In the genomic region with DNA sequence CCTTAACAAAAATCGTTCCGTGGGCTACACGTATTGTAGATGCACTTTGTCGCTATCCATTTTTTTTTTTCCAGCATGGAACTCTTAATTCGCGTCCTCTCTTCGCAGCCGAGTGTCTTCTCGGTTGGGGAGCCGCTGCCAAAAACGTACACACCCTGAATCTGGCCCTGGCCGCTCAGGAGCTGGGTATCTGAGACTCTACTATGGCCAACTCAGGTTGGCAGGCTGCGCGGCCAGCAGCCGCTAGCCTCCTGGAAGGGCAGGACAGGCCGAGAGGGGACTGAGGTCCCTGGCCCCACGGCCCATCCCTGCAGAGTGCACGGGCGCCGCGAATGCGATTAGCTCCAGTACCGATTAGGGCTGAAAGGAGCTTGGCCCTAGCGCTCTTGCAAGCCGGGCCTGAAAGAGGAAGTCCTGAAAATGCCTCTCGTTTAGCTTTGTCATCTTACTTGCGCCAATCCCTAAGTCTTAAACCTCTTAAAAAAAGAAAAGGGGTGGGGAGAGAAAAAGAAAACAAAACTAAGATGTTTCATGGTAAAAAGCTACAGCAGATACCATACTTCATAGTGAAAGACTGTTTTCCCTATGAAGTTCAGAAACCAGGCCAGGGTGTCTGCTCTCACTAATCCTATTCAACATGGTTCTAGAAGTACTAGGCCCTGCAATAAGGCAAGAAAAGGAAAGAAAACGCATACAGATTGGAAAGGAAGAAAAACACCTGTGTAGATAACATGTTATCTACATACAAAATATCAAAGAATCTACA, we compare ENCODE assay signal across 9 cellular contexts.
A peak's percentile ranks its signal among the peaks of the same experiment; 100 is the strongest.
DNase-seq lines count a peak whose midpoint lies in the region; ATAC-seq and TF ChIP-seq lines count a peak whose summit lies in the region.
"Had no signal": no experiment of that assay in that cellular context is flagged by ENCODE, and none has a peak within 500 bp of the region (broad histone marks: within the 10 kb centered on the region; RNA-seq: fewer than 3 reads in every experiment).

No MANE protein-coding gene starts in this region.

- no peaks in the 10 kb centered on the region for H3K27me3 ChIP-seq in BLaER1 treated with 17β-estradiol and CSF1 and Interleukin-3, amounts not matched to agents 10 nM and 100 nM
- H3K27me3 ChIP-seq in layer of hippocampus (ENCODE audit: control insufficient read depth, insufficient read depth, low read length): no peaks in the 10 kb centered on the region

- H3K27ac ChIP-seq in BLaER1 treated with 17β-estradiol and CSF1 and Interleukin-3, amounts not matched to agents 10 nM and 100 nM: peak overlapping the region; percentile 62 to 88 (median 79); a peak in 21 of 22 replicates
- H3K27ac ChIP-seq in VCaP (peak overlapping the region; percentile 94), caudate nucleus (ENCODE audit: low read depth, low read length) (peak overlapping the region; percentile 76), layer of hippocampus (ENCODE audit: low read depth, low read length) (peak overlapping the region; percentile 80)
- H3K27ac ChIP-seq: KMS-11 had no signal

- peak overlapping the region; percentile 75 to 89 (median 84) for H3K9ac ChIP-seq in BLaER1 treated with 17β-estradiol and CSF1 and Interleukin-3, amounts not matched to agents 10 nM and 100 nM
- H3K9ac ChIP-seq: KMS-11 had no signal

- TF ChIP-seq CTCF in VCaP (conservative IDR thresholded peaks at IDR 0.05): no peak

- peaks cover 0 to under 1% (median 0%) of the 10 kb centered on the region in 11 experiments; a peak in 1 of 22 replicates for H3K36me3 ChIP-seq in BLaER1 treated with 17β-estradiol and CSF1 and Interleukin-3, amounts not matched to agents 10 nM and 100 nM

- peaks cover 0 to 12% (median 0%) of the 10 kb centered on the region in 11 experiments; a peak in 8 of 22 replicates for H4K20me1 ChIP-seq in BLaER1 treated with 17β-estradiol and CSF1 and Interleukin-3, amounts not matched to agents 10 nM and 100 nM

- ATAC-seq in GM19324 (IDR thresholded peaks at IDR 0.05; ENCODE audit: low FRiP score, unreplicated experiment): peak; percentile 45
- ATAC-seq in HG03442 (IDR thresholded peaks at IDR 0.05; ENCODE audit: unreplicated experiment): peak; percentile 45

- peak overlapping the region; percentile 67 to 84 (median 76) for H3K4me3 ChIP-seq in BLaER1 treated with 17β-estradiol and CSF1 and Interleukin-3, amounts not matched to agents 10 nM and 100 nM

- DNase-seq in caudate nucleus (lab: John Stamatoyannopoulos, UW): peak in 5 of 61 donors; percentile 27 to 60 (median 54)
- peak; percentile 56 for DNase-seq in stimulated activated CD4-positive, alpha-beta T cell treated with anti-CD3 and anti-CD28 coated beads, Interleukin-4, amount 100 ng/mL, for 1 hour
- no peak for DNase-seq in NCI-H2196 treated with DMSO at 0.1 percent for 48 hours (lab: John Stamatoyannopoulos, UW; ENCODE audit: unreplicated experiment)

- H3K9me3 ChIP-seq in BLaER1 treated with 17β-estradiol and CSF1 and Interleukin-3, amounts not matched to agents 10 nM and 100 nM (replicated peaks in 1 of 11): peaks cover 0 to 15% (median 0%) of the 10 kb centered on the region in 11 experiments; a peak in 6 of 22 replicates

- H3K4me1 ChIP-seq in BLaER1 treated with 17β-estradiol and CSF1 and Interleukin-3, amounts not matched to agents 10 nM and 100 nM: peaks cover 18 to 27% (median 24%) of the 10 kb centered on the region in 10 experiments

- peak overlapping the region; percentile 83 to 97 (median 91) for H3K4me2 ChIP-seq in BLaER1 treated with 17β-estradiol and CSF1 and Interleukin-3, amounts not matched to agents 10 nM and 100 nM
- H3K4me2 ChIP-seq: KMS-11 had no signal
